22 cellular contexts compared by ENCODE assay signal in the genomic region with DNA sequence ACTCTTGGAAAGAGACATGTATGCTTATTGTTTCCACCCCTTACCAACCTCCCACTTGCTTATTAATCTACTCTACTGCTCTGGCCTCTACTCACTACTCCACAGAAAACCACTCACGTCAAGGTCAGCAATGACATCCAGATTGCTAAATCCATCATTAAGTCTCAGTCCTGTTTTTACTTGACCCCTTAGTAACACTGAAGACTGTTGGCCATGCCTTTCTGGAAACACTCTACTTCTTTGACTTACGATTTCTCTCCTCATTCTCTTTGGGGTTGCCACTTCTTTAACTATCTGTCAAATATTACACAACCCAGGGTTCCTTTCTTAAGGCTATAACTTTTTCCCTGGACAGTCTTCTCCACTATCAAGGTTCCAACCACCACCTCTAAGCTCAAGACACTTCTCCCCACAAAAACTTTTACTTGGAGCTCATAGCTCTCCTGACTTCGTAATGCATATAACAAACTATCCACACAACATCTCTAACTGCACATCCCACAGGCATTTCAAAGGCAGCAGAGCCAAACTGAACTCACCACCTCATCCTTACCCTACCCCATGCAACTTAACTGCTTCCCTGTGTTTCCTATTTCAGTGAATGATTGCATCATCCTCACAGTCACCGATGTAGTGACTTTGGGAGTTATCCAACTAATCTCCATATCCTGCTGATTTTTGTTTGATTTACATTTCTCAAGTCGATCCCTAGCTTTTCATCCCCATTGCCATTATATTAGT. TPM values are rescaled to one million over a fixed set of nuclear protein-coding genes. Genes with fewer than 3 reads are reported as not detected.
DNase-seq lines count a peak whose midpoint lies in the region; ATAC-seq, FAIRE-seq and TF ChIP-seq lines count a peak whose summit lies in the region.
"Had no signal": no experiment of that assay in that cellular context is flagged by ENCODE, and none has a peak within 500 bp of the region (broad histone marks: within the 10 kb centered on the region; RNA-seq: fewer than 3 reads in every experiment).

No MANE protein-coding gene starts in this region.

- no peaks in the 10 kb centered on the region for H3K4me1 ChIP-seq in IMR-90 (ENCODE audit: control insufficient read depth, insufficient read depth, low read length)
- peaks cover 10% of the 10 kb centered on the region for H3K4me1 ChIP-seq in astrocyte (ENCODE audit: insufficient read depth, low read length)
- no peaks in the 10 kb centered on the region for H3K4me1 ChIP-seq in HAP-1
- H3K4me1 ChIP-seq in osteoblast (ENCODE audit: insufficient read depth, low read length) = peaks cover 11% of the 10 kb centered on the region
- H3K4me1 ChIP-seq: suprapubic skin had no signal

- no peak overlapping the region for H2AK5ac ChIP-seq in IMR-90 (ENCODE audit: low read depth, low read length)

- H3K4me3 ChIP-seq in IMR-90 (ENCODE audit: insufficient read depth, low read depth, low read length) = no peak overlapping the region
- H3K4me3 ChIP-seq in astrocyte (ENCODE audit: insufficient read depth, low read depth, low read length) = no peak overlapping the region
- no peak overlapping the region for H3K4me3 ChIP-seq in HAP-1
- no peak overlapping the region for H3K4me3 ChIP-seq in osteoblast (ENCODE audit: insufficient read depth, low read length)
- H3K4me3 ChIP-seq: suprapubic skin had no signal

- H3K9me3 ChIP-seq in IMR-90 (ENCODE audit: control insufficient read depth, insufficient read depth, low read length) = peaks cover 2% of the 10 kb centered on the region; the same call in 1 of the 2 replicates
- no peaks in the 10 kb centered on the region for H3K9me3 ChIP-seq in astrocyte (ENCODE audit: insufficient read depth, low read depth, low read length)
- no peaks in the 10 kb centered on the region for H3K9me3 ChIP-seq in HAP-1
- H3K9me3 ChIP-seq in osteoblast (ENCODE audit: low read depth, low read length) = no peaks in the 10 kb centered on the region
- H3K9me3 ChIP-seq: suprapubic skin had no signal

- H2BK5ac ChIP-seq in IMR-90 (ENCODE audit: low read depth, low read length, poor library complexity, severe bottlenecking) = no peak overlapping the region

- H4K91ac ChIP-seq in IMR-90 (ENCODE audit: insufficient read depth, low read depth, low read length) = no peak overlapping the region

- H3K4me2 ChIP-seq in IMR-90 (ENCODE audit: low read depth, low read length) (no peak overlapping the region), astrocyte (ENCODE audit: low read length) (no peak overlapping the region), osteoblast (ENCODE audit: insufficient read depth, low read length) (no peak overlapping the region)

- no peaks in the 10 kb centered on the region for H3K9me1 ChIP-seq in IMR-90 (ENCODE audit: insufficient read depth, low read length)

- no peak overlapping the region for H3K56ac ChIP-seq in IMR-90 (ENCODE audit: extremely low read depth, insufficient read depth, low read length)

- no peaks in the 10 kb centered on the region for H4K20me1 ChIP-seq in IMR-90 (ENCODE audit: insufficient read depth, low read length)
- H4K20me1 ChIP-seq in astrocyte (ENCODE audit: insufficient read depth, low read length) = no peaks in the 10 kb centered on the region
- H4K20me1 ChIP-seq in osteoblast (ENCODE audit: insufficient read depth, low read length) = no peaks in the 10 kb centered on the region

- H3K4me1 Mint-ChIP-seq in astrocyte (ENCODE audit: low read depth, unreplicated experiment) = no peaks in the 10 kb centered on the region
- H3K4me1 Mint-ChIP-seq in stimulated activated naive B cell treated with anti-CD40 and anti-IgM and Interleukin-4, amounts not matched to agents 10 μg/mL and 1 μg/mL and 100 μg/mL, for 72 hours = no peaks in the 10 kb centered on the region
- H3K4me1 Mint-ChIP-seq: activated CD4-positive, alpha-beta T cell treated with anti-CD3 and anti-CD28 coated beads, Interleukin-2, amount 10 ng/mL, durations not matched to agents 24 days and 14 days; activated naive CD8-positive, alpha-beta T cell treated with anti-CD3 and anti-CD28 coated beads for 36 hours had no signal

- H4K5ac ChIP-seq in IMR-90 (ENCODE audit: low read depth, low read length) = no peak overlapping the region

- H3K27ac ChIP-seq in IMR-90 (ENCODE audit: insufficient read depth, low read length) (no peak overlapping the region), astrocyte (ENCODE audit: low read depth, low read length) (no peak overlapping the region), osteoblast (ENCODE audit: low read depth, low read length) (no peak overlapping the region)
- H3K27ac ChIP-seq: RWPE1, suprapubic skin had no signal

- DNase-seq in Daoy (ENCODE audit: low read depth) (peak; percentile 13), IMR-90 (peak; percentile 20), astrocyte (ENCODE audit: low read depth) (peak; percentile 59), fibroblast of the conjunctiva (ENCODE audit: low read depth) (peak; percentile 75), HAP-1 (ENCODE audit: low spot score in 2 of 2) (no peak), osteoblast (ENCODE audit: insufficient read length, low spot score, missing footprints) (no peak), COR-L47 (lab: John Stamatoyannopoulos, UW) (no peak)
- no peak for DNase-seq in stimulated activated naive B cell treated with anti-CD40 and anti-IgM and Interleukin-4, amounts not matched to agents 10 μg/mL and 1 μg/mL and 100 μg/mL, for 72 hours
- DNase-seq: activated CD4-positive, alpha-beta T cell treated with anti-CD3 and anti-CD28 coated beads, Interleukin-2, amount 10 ng/mL, durations not matched to agents 24 days and 14 days; activated naive CD8-positive, alpha-beta T cell treated with anti-CD3 and anti-CD28 coated beads for 36 hours; activated T-cell treated with anti-CD3 and anti-CD28 coated beads, Interleukin-2, amount 50 U/mL, for 1 hour; KBM-7; naive thymus-derived CD4-positive, alpha-beta T cell; NCI-H146; NCI-H524; stimulated activated CD4-positive, alpha-beta T cell treated with anti-CD3 and anti-CD28 coated beads, Interleukin-15, amount 100 ng/mL, for 24 hours had no signal

- WGBS in IMR-90 (ENCODE audit: extremely low coverage in 2 of 2, insufficient read length in 1 of 2), 2 experiments = 26% methylated on average over 3 of the region's 5 CpGs; no CpG with 5 or more reads in 1 of the 2 experiments

- no peak overlapping the region for H3K23ac ChIP-seq in IMR-90 (ENCODE audit: low read depth, low read length)

- H2BK20ac ChIP-seq in IMR-90 (ENCODE audit: low read depth, low read length) = no peak overlapping the region

- peaks cover 3% of the 10 kb centered on the region for H3K27me3 Mint-ChIP-seq in astrocyte (ENCODE audit: low read depth, unreplicated experiment)
- H3K27me3 Mint-ChIP-seq in stimulated activated naive B cell treated with anti-CD40 and anti-IgM and Interleukin-4, amounts not matched to agents 10 μg/mL and 1 μg/mL and 100 μg/mL, for 72 hours = no peaks in the 10 kb centered on the region
- H3K27me3 Mint-ChIP-seq: activated CD4-positive, alpha-beta T cell treated with anti-CD3 and anti-CD28 coated beads, Interleukin-2, amount 10 ng/mL, durations not matched to agents 24 days and 14 days; progenitor cell of endocrine pancreas had no signal

- ATAC-seq in IMR-90 (ENCODE audit: low read depth) = no peak
- no peak for ATAC-seq in stimulated activated naive B cell treated with anti-CD40 and anti-IgM and Interleukin-4, amounts not matched to agents 10 μg/mL and 1 μg/mL and 100 μg/mL, for 72 hours (replicated peaks)
- ATAC-seq: naive thymus-derived CD4-positive, alpha-beta T cell had no signal

- no peak overlapping the region for H3K4ac ChIP-seq in IMR-90 (ENCODE audit: low read depth, low read length)

- TF ChIP-seq RAD21 in IMR-90 (IDR thresholded peaks at IDR 0.05; ENCODE audit: low read length) = no peak

- in situ Hi-C loops in IMR-90 (cut with MboI; ENCODE audit: low sequenced_read_pairs) = no loop called here
- in situ Hi-C loops in HAP-1 (cut with MboI; ENCODE audit: low sequenced_read_pairs) = no loop called here

- intact Hi-C loops in IMR-90 (cut with micrococcal nuclease) = no loop called here

- H3K36me3 Mint-ChIP-seq in astrocyte (ENCODE audit: low read depth, unreplicated experiment) = no peaks in the 10 kb centered on the region
- no peaks in the 10 kb centered on the region for H3K36me3 Mint-ChIP-seq in stimulated activated naive B cell treated with anti-CD40 and anti-IgM and Interleukin-4, amounts not matched to agents 10 μg/mL and 1 μg/mL and 100 μg/mL, for 72 hours
- H3K36me3 Mint-ChIP-seq: activated naive CD8-positive, alpha-beta T cell treated with anti-CD3 and anti-CD28 coated beads for 36 hours; naive thymus-derived CD4-positive, alpha-beta T cell had no signal

- no peak overlapping the region for H2BK120ac ChIP-seq in IMR-90 (ENCODE audit: low read depth, low read length)

- TF ChIP-seq CTCF in IMR-90 (conservative IDR thresholded peaks at IDR 0.05; ENCODE audit: low read depth, low read length) (no peak), astrocyte (IDR thresholded peaks at IDR 0.05; ENCODE audit: insufficient read depth, low read depth, low read length) (no peak), osteoblast (IDR thresholded peaks at IDR 0.05; ENCODE audit: extremely low read depth, low read depth, low read length) (no peak)

- no peaks in the 10 kb centered on the region for H3K36me3 ChIP-seq in IMR-90 (ENCODE audit: control insufficient read depth, insufficient read depth, low read length)
- H3K36me3 ChIP-seq in astrocyte (ENCODE audit: insufficient read depth, low read length) = no peaks in the 10 kb centered on the region
- H3K36me3 ChIP-seq in HAP-1 (replicated peaks) = no peaks in the 10 kb centered on the region
- H3K36me3 ChIP-seq in osteoblast (ENCODE audit: insufficient read depth, low read length) = no peaks in the 10 kb centered on the region
- H3K36me3 ChIP-seq: suprapubic skin had no signal

- BruUV-seq in IMR-90 (replicated peaks; lab: Mats Ljungman, UMichigan) = no TSS peak

- H4K8ac ChIP-seq in IMR-90 (ENCODE audit: low read depth in 2 of 2, low read length in 2 of 2) = no peak overlapping the region

- no peak overlapping the region for H2AK9ac ChIP-seq in IMR-90 (replicated peaks; ENCODE audit: low read depth, low read length, poor library complexity)

- no peaks in the 10 kb centered on the region for H3K27me3 ChIP-seq in IMR-90 (ENCODE audit: control insufficient read depth, insufficient read depth, low read length)
- H3K27me3 ChIP-seq in astrocyte (ENCODE audit: insufficient read depth, low read length) = no peaks in the 10 kb centered on the region
- H3K27me3 ChIP-seq in HAP-1 (ENCODE audit: low read depth) = no peaks in the 10 kb centered on the region
- no peaks in the 10 kb centered on the region for H3K27me3 ChIP-seq in osteoblast (ENCODE audit: insufficient read depth, low read length)
- H3K27me3 ChIP-seq: suprapubic skin had no signal

- H2AFZ ChIP-seq in IMR-90 (replicated peaks; ENCODE audit: low read length, poor library complexity) (no peak overlapping the region), astrocyte (ENCODE audit: low read depth, low read length) (no peak overlapping the region), osteoblast (ENCODE audit: low read length) (no peak overlapping the region)

- no peak overlapping the region for H3K18ac ChIP-seq in IMR-90 (ENCODE audit: low read depth, low read length)

- dilution Hi-C loops in IMR-90 (cut with HindIII; ENCODE audit: low sequenced_read_pairs, unreplicated experiment) = no loop called here

- no peak overlapping the region for H3K9ac ChIP-seq in IMR-90 (ENCODE audit: low read depth, low read length)
- no peak overlapping the region for H3K9ac ChIP-seq in astrocyte (ENCODE audit: low read length)

- no peaks in the 10 kb centered on the region for H3K9me3 Mint-ChIP-seq in astrocyte (ENCODE audit: unreplicated experiment)
- H3K9me3 Mint-ChIP-seq in stimulated activated naive B cell treated with anti-CD40 and anti-IgM and Interleukin-4, amounts not matched to agents 10 μg/mL and 1 μg/mL and 100 μg/mL, for 72 hours = peaks cover 0 to 1% of the 10 kb centered on the region in 2 donors
- H3K9me3 Mint-ChIP-seq: activated CD4-positive, alpha-beta T cell treated with anti-CD3 and anti-CD28 coated beads, Interleukin-2, amount 10 ng/mL, durations not matched to agents 24 days and 14 days; activated naive CD8-positive, alpha-beta T cell treated with anti-CD3 and anti-CD28 coated beads for 36 hours; naive thymus-derived CD4-positive, alpha-beta T cell had no signal

- TF ChIP-seq POLR2A in IMR-90 (IDR thresholded peaks at IDR 0.05; ENCODE audit: low read depth, low read length) = no peak

- CTCF ChIA-PET in IMR-90 (lab: Yijun Ruan, JAX) = no interaction called here

- no peak overlapping the region for H2BK15ac ChIP-seq in IMR-90 (ENCODE audit: low read depth, low read length)

- FAIRE-seq in astrocyte (lab: Jason Lieb, UNC) = peak; percentile 96

- no peak overlapping the region for H3K4me3 Mint-ChIP-seq in astrocyte (ENCODE audit: unreplicated experiment)
- H3K4me3 Mint-ChIP-seq in stimulated activated naive B cell treated with anti-CD40 and anti-IgM and Interleukin-4, amounts not matched to agents 10 μg/mL and 1 μg/mL and 100 μg/mL, for 72 hours = no peak overlapping the region
- H3K4me3 Mint-ChIP-seq: activated CD4-positive, alpha-beta T cell treated with anti-CD3 and anti-CD28 coated beads, Interleukin-2, amount 10 ng/mL, durations not matched to agents 24 days and 14 days; activated naive CD8-positive, alpha-beta T cell treated with anti-CD3 and anti-CD28 coated beads for 36 hours; naive thymus-derived CD4-positive, alpha-beta T cell had no signal

- POLR2A ChIA-PET in IMR-90 (lab: Charles Lee; ENCODE audit: unreplicated experiment) = no interaction called here

- no peak overlapping the region for H3K14ac ChIP-seq in IMR-90 (replicated peaks; ENCODE audit: low read depth, low read length)

- no peak overlapping the region for H3K27ac Mint-ChIP-seq in astrocyte (ENCODE audit: unreplicated experiment)
- H3K27ac Mint-ChIP-seq in stimulated activated naive B cell treated with anti-CD40 and anti-IgM and Interleukin-4, amounts not matched to agents 10 μg/mL and 1 μg/mL and 100 μg/mL, for 72 hours = no peak overlapping the region
- H3K27ac Mint-ChIP-seq: activated CD4-positive, alpha-beta T cell treated with anti-CD3 and anti-CD28 coated beads, Interleukin-2, amount 10 ng/mL, durations not matched to agents 24 days and 14 days; activated naive CD8-positive, alpha-beta T cell treated with anti-CD3 and anti-CD28 coated beads for 36 hours; naive thymus-derived CD4-positive, alpha-beta T cell; progenitor cell of endocrine pancreas had no signal

- H3K79me2 ChIP-seq in astrocyte (ENCODE audit: insufficient read depth, low read length) (no peaks in the 10 kb centered on the region), osteoblast (ENCODE audit: insufficient read depth, low read length) (no peaks in the 10 kb centered on the region)

- H3K79me1 ChIP-seq in IMR-90 (ENCODE audit: low read depth in 1 of 2, low read length in 2 of 2) = no peaks in the 10 kb centered on the region

RNA-seq across cellular contexts. Expression of a gene that starts 15.8 kb away (rescaled TPM):
- total RNA-seq in Daoy (2014; rRNA removed; shearing (Covaris generic)) = not detected in 2 replicates
- not detected in 2 replicates for total RNA-seq in IMR-90 (2012; rRNA removed)
- polyA plus RNA-seq in IMR-90 (2012; rRNA removed) = not detected in 2 replicates
- not detected in 2 replicates for polyA plus RNA-seq in IMR-90 (2012; cell fraction: cytosol; rRNA removed)
- polyA plus RNA-seq in IMR-90 (2012; cell fraction: nucleus; rRNA removed; ENCODE audit: low replicate concordance) = not detected in 2 replicates
- not detected in 2 replicates for total RNA-seq in astrocyte
- not detected in 2 replicates for total RNA-seq in osteoblast
- total RNA-seq: activated CD4-positive, alpha-beta T cell treated with anti-CD3 and anti-CD28 coated beads, Interleukin-2, amount 10 ng/mL, durations not matched to agents 24 days and 14 days; activated naive CD8-positive, alpha-beta T cell treated with anti-CD3 and anti-CD28 coated beads for 36 hours; G401; liver; naive thymus-derived CD4-positive, alpha-beta T cell; progenitor cell of endocrine pancreas; suprapubic skin had no signal
- polyA plus RNA-seq: esophagus; liver; naive thymus-derived CD4-positive, alpha-beta T cell had no signal

Comparison
In these comparisons a context has a peak if more than half of its experiments do, and no peak if none do; other contexts are left out.
1. DNase-seq: peak in Daoy (single experiment), IMR-90 (single experiment), astrocyte (single experiment) and fibroblast of the conjunctiva (single experiment); none in HAP-1 (0 of 2), stimulated activated naive B cell treated with anti-CD40 and anti-IgM and Interleukin-4, amounts not matched to agents 10 μg/mL and 1 μg/mL and 100 μg/mL, for 72 hours (single experiment), osteoblast (single experiment) and COR-L47 (single experiment).